ENCODE assay signal across 1 cellular context in genomic region chr12:48814313-48815280, GRCh38.
TF ChIP-seq lines count a peak whose summit lies in the region.

No MANE protein-coding gene starts in this region.

TF ChIP-seq in GM12878, 131 proteins besides CTCF, POLR2A, EP300 and RAD21 (continues in another document):
- TF ChIP-seq ETV6 (conservative IDR thresholded peaks at IDR 0.05 in 1 of 2, IDR thresholded peaks at IDR 0.05 in 1 of 2; ENCODE audit: borderline replicate concordance in 1 of 2, low read depth in 1 of 2) (no peak), EED (IDR thresholded peaks at IDR 0.05; ENCODE audit: low read depth) (no peak), SIX5 (IDR thresholded peaks at IDR 0.05; ENCODE audit: low read depth, low read length, severe bottlenecking) (no peak), ZBTB11 (CRISPR knock-in tag; IDR thresholded peaks at IDR 0.05) (no peak), CHD4 (IDR thresholded peaks at IDR 0.05) (no peak), SREBF1 (IDR thresholded peaks at IDR 0.05; ENCODE audit: low read length) (no peak), IKZF2 (IDR thresholded peaks at IDR 0.05) (no peak; a peak in 1 of 4 replicates), BCL3 (IDR thresholded peaks at IDR 0.05; ENCODE audit: borderline replicate concordance, insufficient read depth, low read depth, low read length, poor library complexity, severe bottlenecking) (no peak), TARDBP (IDR thresholded peaks at IDR 0.05; ENCODE audit: borderline replicate concordance) (no peak), SMAD1 (IDR thresholded peaks at IDR 0.05; ENCODE audit: low read depth, partially characterized antibody) (no peak), NR2C2 (IDR thresholded peaks at IDR 0.05; ENCODE audit: borderline replicate concordance, control insufficient read depth, insufficient read length, low read depth) (no peak), BCLAF1 (IDR thresholded peaks at IDR 0.05) (no peak), KAT2A (conservative IDR thresholded peaks at IDR 0.05; ENCODE audit: control insufficient read depth, low read depth, low read length) (no peak), RUNX3 (IDR thresholded peaks at IDR 0.05; ENCODE audit: low read length) (peak; percentile 59), E2F4 (IDR thresholded peaks at IDR 0.05; ENCODE audit: low read depth, low read length) (no peak), ASH2L (IDR thresholded peaks at IDR 0.05; ENCODE audit: borderline replicate concordance, low read depth) (no peak), PRDM15 (CRISPR knock-in tag; IDR thresholded peaks at IDR 0.05) (no peak), ZBTB4 (CRISPR knock-in tag; IDR thresholded peaks at IDR 0.05) (no peak), RELA (IDR thresholded peaks at IDR 0.05; ENCODE audit: borderline replicate concordance, partially characterized antibody) (peak; percentile 66), PAX5 (IDR thresholded peaks at IDR 0.05; ENCODE audit: borderline replicate concordance, low read depth, low read length) (no peak), CBFB (IDR thresholded peaks at IDR 0.05; ENCODE audit: low read depth) (no peak), NFYA (IDR thresholded peaks at IDR 0.05; ENCODE audit: borderline replicate concordance, low read depth, low read length) (no peak), CHD2 (IDR thresholded peaks at IDR 0.05; ENCODE audit: borderline replicate concordance, low read depth, low read length) (no peak; the same call in 1 of the 2 replicates), PAX8 (IDR thresholded peaks at IDR 0.05) (no peak), ZNF207 (IDR thresholded peaks at IDR 0.05; ENCODE audit: borderline replicate concordance) (peak; percentile 84; the same call in 1 of the 2 replicates), MTA3 (IDR thresholded peaks at IDR 0.05; ENCODE audit: borderline replicate concordance, low read length) (no peak), BACH1 (IDR thresholded peaks at IDR 0.05; ENCODE audit: borderline replicate concordance) (no peak; the same call in none of the 2 replicates), FOXK2 (IDR thresholded peaks at IDR 0.05) (no peak; the same call in 1 of the 2 replicates), TAF1 (IDR thresholded peaks at IDR 0.05; ENCODE audit: borderline replicate concordance, low read depth, low read length) (no peak), SIN3A (IDR thresholded peaks at IDR 0.05; ENCODE audit: low read depth, low read length) (no peak; the same call in 1 of the 2 replicates), ZBED1 (IDR thresholded peaks at IDR 0.05; ENCODE audit: borderline replicate concordance) (no peak), E4F1 (IDR thresholded peaks at IDR 0.05; ENCODE audit: borderline replicate concordance, partially characterized antibody) (no peak), PBX3 (IDR thresholded peaks at IDR 0.05; ENCODE audit: insufficient replicate concordance, low read depth, low read length) (no peak), NFIC (IDR thresholded peaks at IDR 0.05; ENCODE audit: low read depth, low read length) (no peak), HDGF (IDR thresholded peaks at IDR 0.05) (no peak), E2F8 (IDR thresholded peaks at IDR 0.05; ENCODE audit: low read depth, partially characterized antibody) (no peak)
